ENCODE assay signal across 8 cellular contexts in genomic region chr2:129458006-129458405, GRCh38.
"Had no signal": no experiment of that assay in that cellular context is flagged by ENCODE, and none has a peak within 500 bp of the region (broad histone marks: within the 10 kb centered on the region; RNA-seq: fewer than 3 reads in every experiment).

No MANE protein-coding gene starts in this region.

- H3K27ac ChIP-seq: GM23248, HL-60 had no signal

- FAIRE-seq: HepG2 had no signal

- ATAC-seq: HCT116, HepG2 had no signal

- DNase-seq: GM23248, GOT3, H7, HFFc6 had no signal

- H3K9me3 ChIP-seq: HAP-1 had no signal

- H3K4me1 ChIP-seq: HAP-1 had no signal

- H3K36me3 ChIP-seq: HAP-1 had no signal

- H3K4me3 ChIP-seq: GM23248, HAP-1 had no signal

- H3K9ac ChIP-seq: GM23248 had no signal

- H2AFZ ChIP-seq: GM23248 had no signal
